ENCODE assay signal across 24 cellular contexts in genomic region chr1:215104283-215104682, GRCh38. TPM values are rescaled to one million over a fixed set of nuclear protein-coding genes. Genes with fewer than 3 reads are reported as not detected.
DNase-seq lines count a peak whose midpoint lies in the region; ATAC-seq and TF ChIP-seq lines count a peak whose summit lies in the region.
"Had no signal": no experiment of that assay in that cellular context is flagged by ENCODE, and none has a peak within 500 bp of the region (broad histone marks: within the 10 kb centered on the region; RNA-seq: fewer than 3 reads in every experiment).

No MANE protein-coding gene starts in this region.

- H3K4me3 ChIP-seq in SK-N-SH (ENCODE audit: low read depth in 2 of 2, low read length in 1 of 2), result no peak overlapping the region
- H3K4me3 ChIP-seq: HAP-1, heart right ventricle, Peyer's patch, skin epidermis, upper lobe of right lung had no signal

- H3K9ac ChIP-seq in SK-N-SH, result no peak overlapping the region

- no peak overlapping the region for H3K27ac Mint-ChIP-seq in endothelial cell (ENCODE audit: unreplicated experiment)
- H3K27ac Mint-ChIP-seq: activated naive CD4-positive, alpha-beta T cell treated with anti-CD3 and anti-CD28 coated beads for 36 hours had no signal

- peaks cover 12% of the 10 kb centered on the region; the same call in 1 of the 2 replicates for H3K9me3 ChIP-seq in SK-N-SH
- H3K9me3 ChIP-seq: BE2C, HAP-1, Peyer's patch, upper lobe of right lung had no signal

- DNase-seq in ACHN (peak; percentile 8), HCEC 1CT (peak; percentile 56), SK-N-SH (no peak), fibroblast of peridontal ligament (ENCODE audit: extremely low read depth) (peak; percentile 40), SK-N-DZ (ENCODE audit: low spot score) (no peak), endothelial cell (ENCODE audit: low spot score) (no peak), AG20443 (ENCODE audit: low spot score) (no peak)
- no peak for DNase-seq in activated T-cell treated with anti-CD3 and anti-CD28 coated beads, Interleukin-2, amount 50 U/mL, for 4 hours
- DNase-seq: activated CD4-positive, alpha-beta T cell treated with anti-CD3 and anti-CD28 coated beads for 4 hours; activated CD8-positive, alpha-beta memory T cell treated with anti-CD3 and anti-CD28 coated beads for 24 hours; activated naive CD4-positive, alpha-beta T cell treated with anti-CD3 and anti-CD28 coated beads for 36 hours; activated T-cell treated with anti-CD3 and anti-CD28 coated beads, Interleukin-2, amount 50 U/mL, for 48 hours; amniotic stem cell; BE2C; DND-41; heart right ventricle; NCI-H510A; Peyer's patch; upper lobe of right lung had no signal

- no peaks in the 10 kb centered on the region for H3K27me3 ChIP-seq in SK-N-SH (ENCODE audit: insufficient read depth)
- H3K27me3 ChIP-seq: BE2C, Peyer's patch, upper lobe of right lung had no signal

- CTCF ChIA-PET in SK-N-SH (lab: Yijun Ruan, JAX), result no interaction called here

- H3K4me2 ChIP-seq in SK-N-SH, result peak overlapping the region; percentile 16; the same call in 1 of the 2 replicates

- no peaks in the 10 kb centered on the region for H3K36me3 Mint-ChIP-seq in activated T-cell treated with anti-CD3 and anti-CD28 coated beads, Interleukin-2, amount 50 U/mL, for 4 hours (ENCODE audit: insufficient read depth)
- H3K36me3 Mint-ChIP-seq in endothelial cell (ENCODE audit: low read depth, unreplicated experiment), result no peaks in the 10 kb centered on the region

- no peaks in the 10 kb centered on the region for H3K9me2 ChIP-seq in SK-N-SH

- 0% methylated on average over 3 of the region's 3 CpGs for WGBS in SK-N-SH (ENCODE audit: low lambda C conversion rate)

- POLR2A ChIA-PET in SK-N-SH (lab: Yijun Ruan, JAX), result no interaction called here

- H3K4me1 ChIP-seq in SK-N-SH (ENCODE audit: control insufficient read depth in 1 of 2, insufficient read depth in 2 of 2, low read depth in 1 of 2, low read length in 1 of 2), result no peaks in the 10 kb centered on the region; a peak in 1 of 4 replicates
- H3K4me1 ChIP-seq: BE2C, HAP-1, heart right ventricle, Peyer's patch, upper lobe of right lung had no signal

- no peaks in the 10 kb centered on the region for H4K20me1 ChIP-seq in SK-N-SH (ENCODE audit: insufficient read depth)

- no peak overlapping the region for H3K4me3 Mint-ChIP-seq in activated T-cell treated with anti-CD3 and anti-CD28 coated beads, Interleukin-2, amount 50 U/mL, for 4 hours
- no peak overlapping the region for H3K4me3 Mint-ChIP-seq in endothelial cell (ENCODE audit: unreplicated experiment)
- H3K4me3 Mint-ChIP-seq: activated naive CD4-positive, alpha-beta T cell treated with anti-CD3 and anti-CD28 coated beads for 36 hours; central memory CD8-positive, alpha-beta T cell had no signal

- TF ChIP-seq RAD21 in SK-N-SH (IDR thresholded peaks at IDR 0.05; ENCODE audit: low read length), result no peak

- TF ChIP-seq EP300 in SK-N-SH (IDR thresholded peaks at IDR 0.05; ENCODE audit: borderline replicate concordance in 1 of 2, low read depth in 1 of 2, low read length in 1 of 2), result no peak

- H3K9me3 Mint-ChIP-seq in activated T-cell treated with anti-CD3 and anti-CD28 coated beads, Interleukin-2, amount 50 U/mL, for 4 hours, result no peaks in the 10 kb centered on the region
- H3K9me3 Mint-ChIP-seq in endothelial cell (ENCODE audit: unreplicated experiment), result no peaks in the 10 kb centered on the region
- H3K9me3 Mint-ChIP-seq: activated naive CD4-positive, alpha-beta T cell treated with anti-CD3 and anti-CD28 coated beads for 36 hours had no signal

- no peaks in the 10 kb centered on the region for H3K79me2 ChIP-seq in SK-N-SH (ENCODE audit: insufficient read depth)

- H3K27me3 Mint-ChIP-seq in activated T-cell treated with anti-CD3 and anti-CD28 coated beads, Interleukin-2, amount 50 U/mL, for 4 hours (ENCODE audit: low read depth), result no peaks in the 10 kb centered on the region
- H3K27me3 Mint-ChIP-seq in endothelial cell (ENCODE audit: unreplicated experiment), result no peaks in the 10 kb centered on the region
- H3K27me3 Mint-ChIP-seq: central memory CD8-positive, alpha-beta T cell had no signal

- no peak for TF ChIP-seq CTCF in SK-N-SH (IDR thresholded peaks at IDR 0.05)
- no peak for TF ChIP-seq CTCF in endothelial cell (IDR thresholded peaks at IDR 0.05; ENCODE audit: unreplicated experiment)

- peaks cover 0 to 2% of the 10 kb centered on the region in 2 experiments for H3K36me3 ChIP-seq in SK-N-SH (replicated peaks in 1 of 2; ENCODE audit: control insufficient read depth in 1 of 2, insufficient read depth in 2 of 2, low read length in 1 of 2)
- H3K36me3 ChIP-seq: BE2C, HAP-1, heart right ventricle, Peyer's patch, upper lobe of right lung had no signal

- H3K4me1 Mint-ChIP-seq in activated T-cell treated with anti-CD3 and anti-CD28 coated beads, Interleukin-2, amount 50 U/mL, for 4 hours (ENCODE audit: low read depth), result no peaks in the 10 kb centered on the region
- H3K4me1 Mint-ChIP-seq in endothelial cell (ENCODE audit: unreplicated experiment), result no peaks in the 10 kb centered on the region
- H3K4me1 Mint-ChIP-seq: central memory CD8-positive, alpha-beta T cell had no signal

- no peak for ATAC-seq in activated T-cell treated with anti-CD3 and anti-CD28 coated beads, Interleukin-2, amount 50 U/mL, for 4 hours
- ATAC-seq: heart right ventricle, left lobe of liver, upper lobe of right lung had no signal

- H3F3A ChIP-seq in SK-N-SH (replicated peaks; ENCODE audit: insufficient read depth), result peaks cover 11% of the 10 kb centered on the region

- peak overlapping the region; percentile 10 to 40; a peak in 2 of 4 replicates for H3K27ac ChIP-seq in SK-N-SH (ENCODE audit: low read depth in 2 of 2, low read length in 1 of 2)
- H3K27ac ChIP-seq: heart right ventricle, Peyer's patch, skin epidermis, upper lobe of right lung had no signal

- no peak overlapping the region for H2AFZ ChIP-seq in SK-N-SH (ENCODE audit: low read depth)

- in situ Hi-C loops in ACHN (cut with HindIII; ENCODE audit: low pct_ligation_motif_present, low pct_unique_long_range_greater_than_20kb, low sequenced_read_pairs), result no loop called here

TF ChIP-seq in SK-N-SH, 30 proteins besides CTCF, POLR2A, EP300 and RAD21:
- TF ChIP-seq JUND (IDR thresholded peaks at IDR 0.05) (peak; percentile 27; the same call in 1 of the 2 replicates), FOSL2 (IDR thresholded peaks at IDR 0.05; ENCODE audit: borderline replicate concordance, low read depth) (peak; percentile 71; the same call in 1 of the 2 replicates), MXI1 (IDR thresholded peaks at IDR 0.05; ENCODE audit: low read depth, low read length) (no peak), TCF12 (IDR thresholded peaks at IDR 0.05) (peak; percentile 39), YY1 (IDR thresholded peaks at IDR 0.05; ENCODE audit: low read depth) (no peak)

RNA-seq across cellular contexts. Expression of gene KCNK2, which starts 21.7 kb away (rescaled TPM):
- polyA plus RNA-seq in SK-N-SH (2012; rRNA removed), result 12.2 and 16.2 TPM in 2 replicates
- 18.1 and 18.3 TPM in 2 replicates for polyA plus RNA-seq in SK-N-SH (2012; cell fraction: cytosol; rRNA removed)
- 5.1 and 9.6 TPM in 2 replicates for polyA plus RNA-seq in SK-N-SH (2012; cell fraction: nucleus; rRNA removed)
- not detected for total RNA-seq in activated T-cell treated with anti-CD3 and anti-CD28 coated beads, Interleukin-2, amount 50 U/mL, for 4 hours
- 15.3 and 17.1 TPM in 2 replicates for polyA plus RNA-seq in SK-N-DZ (2014; cell fraction: cytosol; rRNA removed)
- polyA plus RNA-seq in SK-N-DZ (2014; cell fraction: nucleus; rRNA removed), result 6.8 and 7.1 TPM in 2 replicates
- not detected for total RNA-seq in endothelial cell (ENCODE audit: unreplicated experiment)
- total RNA-seq: activated naive CD4-positive, alpha-beta T cell treated with anti-CD3 and anti-CD28 coated beads for 36 hours; T-helper 1 cell treated with Interleukin-12 subunit alpha and Interleukin-12 subunit beta and Interleukin-4 antibody, amounts not matched to agents 30 ng/mL and 1 ng/mL, for 36 hours had no signal

Comparison
In these comparisons a context has a peak if more than half of its experiments do, and no peak if none do; other contexts are left out.
1. DNase-seq: peak in ACHN (single experiment), HCEC 1CT (single experiment) and fibroblast of peridontal ligament (single experiment); none in SK-N-SH (single experiment), activated T-cell treated with anti-CD3 and anti-CD28 coated beads, Interleukin-2, amount 50 U/mL, for 4 hours (single experiment), SK-N-DZ (single experiment), endothelial cell (single experiment) and AG20443 (single experiment).